Comparison of ENCODE assay signal across 10 cellular contexts in genomic region chr1:153881764-153882163, GRCh38. TPM values are rescaled to one million over a fixed set of nuclear protein-coding genes. Genes with fewer than 3 reads are reported as not detected.
DNase-seq lines count a peak whose midpoint lies in the region; ATAC-seq and TF ChIP-seq lines count a peak whose summit lies in the region.
"Had no signal": no experiment of that assay in that cellular context is flagged by ENCODE, and none has a peak within 500 bp of the region (broad histone marks: within the 10 kb centered on the region; RNA-seq: fewer than 3 reads in every experiment).

No MANE protein-coding gene starts in this region.

- peaks cover 0 to 35% of the 10 kb centered on the region in 2 donors for H3K4me1 ChIP-seq in left lung
- peaks cover 28 to 89% (median 47%) of the 10 kb centered on the region in 6 donors for H3K4me1 ChIP-seq in spleen

- no peaks in the 10 kb centered on the region for H3K27me3 Mint-ChIP-seq in type B pancreatic cell
- H3K27me3 Mint-ChIP-seq: activated CD8-positive, alpha-beta memory T cell treated with anti-CD3 and anti-CD28 coated beads, Interleukin-2, amount 10 ng/mL, durations not matched to agents 7 days and 5 days had no signal

- intact Hi-C loops in left lung (cut with DNase I) (no loop called here), spleen (cut with DNase I; ENCODE audit: low total_unique reads) (no loop called here)

- no peaks in the 10 kb centered on the region for H3K36me3 ChIP-seq in left lung
- peaks cover 0 to 29% (median 0%) of the 10 kb centered on the region in 6 donors for H3K36me3 ChIP-seq in spleen

- no peaks in the 10 kb centered on the region for H3K9me3 Mint-ChIP-seq in type B pancreatic cell
- H3K9me3 Mint-ChIP-seq: immature natural killer cell had no signal

- H3K27me3 ChIP-seq in left lung = no peaks in the 10 kb centered on the region
- H3K27me3 ChIP-seq in spleen (replicated peaks in 1 of 7) = no peaks in the 10 kb centered on the region

- H3K27ac ChIP-seq in left lung = peak overlapping the region in 1 of 2 donors; percentile 82
- H3K27ac ChIP-seq in spleen = peak overlapping the region in 4 of 8 donors; percentile 16 to 60 (median 39)

- TF ChIP-seq POLR2A in spleen (IDR thresholded peaks at IDR 0.05) = no peak

- no peak for TF ChIP-seq CTCF in left lung (IDR thresholded peaks at IDR 0.05)
- no peak for TF ChIP-seq CTCF in spleen (IDR thresholded peaks at IDR 0.05 in 8 of 11, conservative IDR thresholded peaks at IDR 0.05 in 3 of 11)
- TF ChIP-seq CTCF in type B pancreatic cell (conservative IDR thresholded peaks at IDR 0.05) = no peak

- H3K4me1 Mint-ChIP-seq in type B pancreatic cell (ENCODE audit: unreplicated experiment) = peaks cover 6% of the 10 kb centered on the region

- WGBS in spleen, 5 donors = 39 to 48% (median 45%) methylated on average over 9 of the region's 9 CpGs

- ATAC-seq in SK-N-SH treated with all-trans-retinoic acid at 6 μM for 48 hours (peak; percentile 78), left lung (peak; percentile 47), GM19324 (IDR thresholded peaks at IDR 0.05; ENCODE audit: low FRiP score, unreplicated experiment) (no peak)
- ATAC-seq: activated CD8-positive, alpha-beta memory T cell treated with anti-CD3 and anti-CD28 coated beads, Interleukin-2, amount 10 ng/mL, durations not matched to agents 7 days and 5 days had no signal

- no peak overlapping the region for H3K4me3 Mint-ChIP-seq in type B pancreatic cell
- H3K4me3 Mint-ChIP-seq: activated CD8-positive, alpha-beta memory T cell treated with anti-CD3 and anti-CD28 coated beads, Interleukin-2, amount 10 ng/mL, durations not matched to agents 7 days and 5 days; immature natural killer cell had no signal

- H3K9me3 ChIP-seq in left lung = no peaks in the 10 kb centered on the region
- H3K9me3 ChIP-seq in spleen = no peaks in the 10 kb centered on the region

- H3K36me3 Mint-ChIP-seq in type B pancreatic cell = peaks cover 9% of the 10 kb centered on the region
- H3K36me3 Mint-ChIP-seq: immature natural killer cell had no signal

- no peak overlapping the region for H3K27ac Mint-ChIP-seq in type B pancreatic cell
- H3K27ac Mint-ChIP-seq: activated CD8-positive, alpha-beta memory T cell treated with anti-CD3 and anti-CD28 coated beads, Interleukin-2, amount 10 ng/mL, durations not matched to agents 7 days and 5 days; immature natural killer cell had no signal

- DNase-seq in AG08396 (ENCODE audit: low spot score) = peak; percentile 45
- DNase-seq in NCI-H128 (lab: John Stamatoyannopoulos, UW; ENCODE audit: unreplicated experiment) = peak; percentile 77
- no peak for DNase-seq in left lung
- DNase-seq in spleen = no peak
- DNase-seq in HuH-7 (ENCODE audit: low spot score) = no peak
- DNase-seq in type B pancreatic cell (ENCODE audit: extremely low spot score, unreplicated experiment) = no peak
- DNase-seq: activated CD8-positive, alpha-beta memory T cell treated with anti-CD3 and anti-CD28 coated beads, Interleukin-2, amount 10 ng/mL, durations not matched to agents 7 days and 5 days; immature natural killer cell had no signal

- H3K4me3 ChIP-seq in left lung (peak overlapping the region in 1 of 2 donors; percentile 0), spleen (peak overlapping the region in 1 of 8 donors; percentile 11)

TF ChIP-seq in SK-N-SH treated with all-trans-retinoic acid at 6 μM for 48 hours, 23 proteins besides CTCF, POLR2A, EP300 and RAD21:
- 0 out of 2 replicates have a peak, but pooled peaks have one; percentile 15 for TF ChIP-seq ZFP3 (CRISPR knock-in tag; IDR thresholded peaks at IDR 0.05)
- TF ChIP-seq TSHZ2 (CRISPR knock-in tag; IDR thresholded peaks at IDR 0.05) = peak; percentile 26; the same call in 1 of the 2 replicates
- no peak for TF ChIP-seq CSRNP3 (CRISPR knock-in tag; IDR thresholded peaks at IDR 0.05)
- TF ChIP-seq ARNTL (CRISPR knock-in tag; IDR thresholded peaks at IDR 0.05; ENCODE audit: borderline replicate concordance, low read depth) = no peak

RNA-seq across cellular contexts. Expression of gene GATAD2B, which starts 41.0 kb away (rescaled TPM):
- total RNA-seq in left lung (10 to 100 TPM; 36.8 to 41.5 TPM), spleen (10 to 100 TPM; 44.2 to 68.1 (median 60.4) TPM), type B pancreatic cell (ENCODE audit: low replicate concordance) (39.0 and 51.4 TPM in 2 replicates)
- 1 to 10 TPM; 3.7 to 7.1 (median 3.9) TPM for polyA plus RNA-seq in spleen

Comparison
In these comparisons a context has a peak if more than half of its experiments do, and no peak if none do; other contexts are left out.
1. DNase-seq: peak in AG08396 (single experiment) and NCI-H128 (single experiment); none in left lung (0 of 2), spleen (single experiment), HuH-7 (single experiment) and type B pancreatic cell (single experiment).